ENCODE assay signal across 16 cellular contexts in the genomic region with DNA sequence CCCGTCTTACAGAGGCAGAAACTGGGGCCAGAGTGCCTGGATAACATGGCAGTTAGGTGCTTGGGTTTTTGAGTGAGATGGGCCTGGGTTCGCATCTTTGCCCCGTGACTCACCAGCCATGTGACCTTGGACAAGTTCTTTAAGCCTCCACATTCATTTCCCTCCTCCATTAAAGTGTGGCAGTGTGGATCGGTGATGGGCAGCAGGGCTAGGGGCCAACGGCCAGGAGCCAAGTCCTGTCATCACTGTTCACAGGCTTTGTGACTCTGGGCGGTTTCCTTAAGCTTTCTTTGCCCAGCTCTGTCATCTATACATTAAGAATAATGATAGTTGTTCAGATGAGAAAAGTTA.
DNase-seq lines count a peak whose midpoint lies in the region; ATAC-seq and TF ChIP-seq lines count a peak whose summit lies in the region.
"Had no signal": no experiment of that assay in that cellular context is flagged by ENCODE, and none has a peak within 500 bp of the region (broad histone marks: within the 10 kb centered on the region; RNA-seq: fewer than 3 reads in every experiment).

No MANE protein-coding gene starts in this region.

- no peak overlapping the region for H4K8ac ChIP-seq in IMR-90 (ENCODE audit: low read depth in 2 of 2, low read length in 2 of 2)

- CTCF ChIA-PET in IMR-90 (lab: Yijun Ruan, JAX): no interaction called here

- no peaks in the 10 kb centered on the region for H3K9me3 ChIP-seq in IMR-90 (ENCODE audit: control insufficient read depth, insufficient read depth, low read length)
- H3K9me3 ChIP-seq: sigmoid colon had no signal

- dilution Hi-C loops in IMR-90 (cut with HindIII; ENCODE audit: low sequenced_read_pairs, unreplicated experiment): no loop called here

- no peak overlapping the region for H2AK9ac ChIP-seq in IMR-90 (replicated peaks; ENCODE audit: low read depth, low read length, poor library complexity)

- peaks cover 2% of the 10 kb centered on the region; the same call in 1 of the 2 replicates for H3K9me1 ChIP-seq in IMR-90 (ENCODE audit: insufficient read depth, low read length)

- no peak overlapping the region for H3K27ac Mint-ChIP-seq in activated T-helper 2 cell treated with anti-CD3 and anti-CD28 coated beads, Interferon-gamma antibody, Interleukin-2, Interleukin-4, amounts not matched to agents 10 μg/mL and 5 μg/mL and 100 μg/mL, durations not matched to agents 14 hours and 24 hours and 36 hours
- H3K27ac Mint-ChIP-seq: activated naive CD8-positive, alpha-beta T cell; stimulated activated naive CD8-positive, alpha-beta T cell treated with anti-CD3 and anti-CD28 coated beads, Interleukin-15, Interleukin-2, amounts not matched to agents 100 ng/mL and 50 ng/mL, for 24 hours; T-helper 1 cell treated with Interleukin-12 subunit alpha and Interleukin-12 subunit beta and Interleukin-4 antibody, amounts not matched to agents 30 μg/mL and 1 μg/mL, for 36 hours had no signal

- no peak overlapping the region for H3K4me3 ChIP-seq in IMR-90 (ENCODE audit: insufficient read depth, low read depth, low read length)
- H3K4me3 ChIP-seq: hepatocyte, lung, sigmoid colon had no signal

- BruUV-seq in IMR-90 (replicated peaks; lab: Mats Ljungman, UMichigan): no TSS peak

- H3K27me3 ChIP-seq in IMR-90 (ENCODE audit: control insufficient read depth, insufficient read depth, low read length): peaks cover 3% of the 10 kb centered on the region; the same call in 1 of the 2 replicates
- H3K27me3 ChIP-seq: hepatocyte, sigmoid colon had no signal

- peak overlapping the region; percentile 4 for H2AFZ ChIP-seq in IMR-90 (replicated peaks; ENCODE audit: low read length, poor library complexity)
- H2AFZ ChIP-seq: hepatocyte had no signal

- no peak overlapping the region for H3K18ac ChIP-seq in IMR-90 (ENCODE audit: low read depth, low read length)

- H3K36me3 ChIP-seq in IMR-90 (ENCODE audit: control insufficient read depth, insufficient read depth, low read length): no peaks in the 10 kb centered on the region
- H3K36me3 ChIP-seq: sigmoid colon had no signal

- H3K9ac ChIP-seq in IMR-90 (ENCODE audit: low read depth, low read length): no peak overlapping the region

- no peaks in the 10 kb centered on the region for H3K4me1 ChIP-seq in IMR-90 (ENCODE audit: control insufficient read depth, insufficient read depth, low read length)

- H3K56ac ChIP-seq in IMR-90 (ENCODE audit: extremely low read depth, insufficient read depth, low read length): no peak overlapping the region

- DNase-seq in ACHN: peak; percentile 42
- DNase-seq in IMR-90: peak; percentile 2
- DNase-seq in amniotic epithelial cell (ENCODE audit: low read depth): peak; percentile 12
- peak; percentile 55 for DNase-seq in left ventricle myocardium superior
- DNase-seq in activated T-helper 2 cell treated with anti-CD3 and anti-CD28 coated beads, Interferon-gamma antibody, Interleukin-2, Interleukin-4, amounts not matched to agents 10 μg/mL and 5 μg/mL and 100 μg/mL, durations not matched to agents 14 hours and 24 hours and 36 hours (ENCODE audit: low spot score): no peak
- DNase-seq in caudate nucleus (lab: John Stamatoyannopoulos, UW): no peak
- no peak for DNase-seq in NCI-H1092 treated with DMSO at 0.1 percent for 48 hours (lab: John Stamatoyannopoulos, UW)
- DNase-seq: NCI-H1436 treated with DMSO at 0.1 percent for 48 hours, sigmoid colon had no signal

- no peak for TF ChIP-seq POLR2A in IMR-90 (IDR thresholded peaks at IDR 0.05; ENCODE audit: low read depth, low read length)

- H3K27me3 Mint-ChIP-seq in activated T-helper 2 cell treated with anti-CD3 and anti-CD28 coated beads, Interferon-gamma antibody, Interleukin-2, Interleukin-4, amounts not matched to agents 10 μg/mL and 5 μg/mL and 100 μg/mL, durations not matched to agents 14 hours and 24 hours and 36 hours (ENCODE audit: low read depth): no peaks in the 10 kb centered on the region
- H3K27me3 Mint-ChIP-seq: activated naive CD8-positive, alpha-beta T cell; stimulated activated naive CD8-positive, alpha-beta T cell treated with anti-CD3 and anti-CD28 coated beads, Interleukin-15, Interleukin-2, amounts not matched to agents 100 ng/mL and 50 ng/mL, for 24 hours had no signal

- no peak for TF ChIP-seq CTCF in IMR-90 (conservative IDR thresholded peaks at IDR 0.05; ENCODE audit: low read depth, low read length)

- POLR2A ChIA-PET in IMR-90 (lab: Charles Lee; ENCODE audit: unreplicated experiment): no interaction called here

- H3K23ac ChIP-seq in IMR-90 (ENCODE audit: low read depth, low read length): no peak overlapping the region

- ATAC-seq in IMR-90 (ENCODE audit: low read depth) (no peak), left ventricle myocardium superior (peak; percentile 90), HG02571 (IDR thresholded peaks at IDR 0.05; ENCODE audit: unreplicated experiment) (no peak)

- in situ Hi-C loops in ACHN (cut with HindIII; ENCODE audit: low pct_ligation_motif_present, low pct_unique_long_range_greater_than_20kb, low sequenced_read_pairs): no loop called here
- in situ Hi-C loops in IMR-90 (cut with MboI; ENCODE audit: low sequenced_read_pairs): no loop called here

- no peak overlapping the region for H2BK15ac ChIP-seq in IMR-90 (ENCODE audit: low read depth, low read length)

- WGBS in IMR-90 (ENCODE audit: extremely low coverage in 2 of 2, insufficient read length in 1 of 2), 2 experiments: no CpG with 5 or more reads among the region's 6 CpGs

- no peaks in the 10 kb centered on the region for H3K79me1 ChIP-seq in IMR-90 (ENCODE audit: low read depth in 1 of 2, low read length in 2 of 2)

- no peak overlapping the region for H3K4me3 Mint-ChIP-seq in activated T-helper 2 cell treated with anti-CD3 and anti-CD28 coated beads, Interferon-gamma antibody, Interleukin-2, Interleukin-4, amounts not matched to agents 10 μg/mL and 5 μg/mL and 100 μg/mL, durations not matched to agents 14 hours and 24 hours and 36 hours (ENCODE audit: low read depth)
- H3K4me3 Mint-ChIP-seq: activated naive CD8-positive, alpha-beta T cell; stimulated activated naive CD8-positive, alpha-beta T cell treated with anti-CD3 and anti-CD28 coated beads, Interleukin-15, Interleukin-2, amounts not matched to agents 100 ng/mL and 50 ng/mL, for 24 hours; T-helper 1 cell treated with Interleukin-12 subunit alpha and Interleukin-12 subunit beta and Interleukin-4 antibody, amounts not matched to agents 30 μg/mL and 1 μg/mL, for 36 hours had no signal

- H4K5ac ChIP-seq in IMR-90 (ENCODE audit: low read depth, low read length): no peak overlapping the region

- no peak overlapping the region for H2BK120ac ChIP-seq in IMR-90 (ENCODE audit: low read depth, low read length)

- H2BK5ac ChIP-seq in IMR-90 (ENCODE audit: low read depth, low read length, poor library complexity, severe bottlenecking): no peak overlapping the region

- intact Hi-C loops in IMR-90 (cut with micrococcal nuclease): no loop called here
- intact Hi-C loops in left ventricle myocardium superior (cut with micrococcal nuclease): no loop called here
- intact Hi-C loops in activated T-helper 2 cell treated with anti-CD3 and anti-CD28 coated beads, Interferon-gamma antibody, Interleukin-2, Interleukin-4, amounts not matched to agents 10 μg/mL and 5 μg/mL and 100 μg/mL, durations not matched to agents 14 hours and 24 hours and 36 hours (cut with micrococcal nuclease): no loop called here

- H3K4ac ChIP-seq in IMR-90 (ENCODE audit: low read depth, low read length): no peak overlapping the region

- no peak overlapping the region for H2BK20ac ChIP-seq in IMR-90 (ENCODE audit: low read depth, low read length)

- H3K14ac ChIP-seq in IMR-90 (replicated peaks; ENCODE audit: low read depth, low read length): no peak overlapping the region

- no peaks in the 10 kb centered on the region for H3K36me3 Mint-ChIP-seq in activated T-helper 2 cell treated with anti-CD3 and anti-CD28 coated beads, Interferon-gamma antibody, Interleukin-2, Interleukin-4, amounts not matched to agents 10 μg/mL and 5 μg/mL and 100 μg/mL, durations not matched to agents 14 hours and 24 hours and 36 hours (ENCODE audit: low read depth)
- H3K36me3 Mint-ChIP-seq: activated naive CD8-positive, alpha-beta T cell had no signal

- H2AK5ac ChIP-seq in IMR-90 (ENCODE audit: low read depth, low read length): no peak overlapping the region

- no peak overlapping the region for H3K4me2 ChIP-seq in IMR-90 (ENCODE audit: low read depth, low read length)
- H3K4me2 ChIP-seq: hepatocyte had no signal

- no peaks in the 10 kb centered on the region for H4K20me1 ChIP-seq in IMR-90 (ENCODE audit: insufficient read depth, low read length)

- H3K4me1 Mint-ChIP-seq in activated T-helper 2 cell treated with anti-CD3 and anti-CD28 coated beads, Interferon-gamma antibody, Interleukin-2, Interleukin-4, amounts not matched to agents 10 μg/mL and 5 μg/mL and 100 μg/mL, durations not matched to agents 14 hours and 24 hours and 36 hours (ENCODE audit: low read depth): no peaks in the 10 kb centered on the region

- H4K91ac ChIP-seq in IMR-90 (ENCODE audit: insufficient read depth, low read depth, low read length): no peak overlapping the region

- H3K9me3 Mint-ChIP-seq in activated T-helper 2 cell treated with anti-CD3 and anti-CD28 coated beads, Interferon-gamma antibody, Interleukin-2, Interleukin-4, amounts not matched to agents 10 μg/mL and 5 μg/mL and 100 μg/mL, durations not matched to agents 14 hours and 24 hours and 36 hours: no peaks in the 10 kb centered on the region
- H3K9me3 Mint-ChIP-seq: stimulated activated naive CD8-positive, alpha-beta T cell treated with anti-CD3 and anti-CD28 coated beads, Interleukin-15, Interleukin-2, amounts not matched to agents 100 ng/mL and 50 ng/mL, for 24 hours; T-helper 1 cell treated with Interleukin-12 subunit alpha and Interleukin-12 subunit beta and Interleukin-4 antibody, amounts not matched to agents 30 μg/mL and 1 μg/mL, for 36 hours had no signal

- no peak for TF ChIP-seq RAD21 in IMR-90 (IDR thresholded peaks at IDR 0.05; ENCODE audit: low read length)

- H3K27ac ChIP-seq in IMR-90 (ENCODE audit: insufficient read depth, low read length) (no peak overlapping the region), caudate nucleus (ENCODE audit: low read depth, low read length) (no peak overlapping the region)
- H3K27ac ChIP-seq: epithelial cell of prostate, hepatocyte, sigmoid colon had no signal

TF ChIP-seq in IMR-90, 13 proteins besides CTCF, POLR2A, EP300 and RAD21 (continues in another document):
- TF ChIP-seq FOS (IDR thresholded peaks at IDR 0.05; ENCODE audit: low read depth, low read length) (no peak), RFX5 (IDR thresholded peaks at IDR 0.05; ENCODE audit: low read depth, low read length) (no peak), RCOR1 (IDR thresholded peaks at IDR 0.05; ENCODE audit: insufficient replicate concordance, low read length) (no peak)
- TF ChIP-seq, protein P1, sequence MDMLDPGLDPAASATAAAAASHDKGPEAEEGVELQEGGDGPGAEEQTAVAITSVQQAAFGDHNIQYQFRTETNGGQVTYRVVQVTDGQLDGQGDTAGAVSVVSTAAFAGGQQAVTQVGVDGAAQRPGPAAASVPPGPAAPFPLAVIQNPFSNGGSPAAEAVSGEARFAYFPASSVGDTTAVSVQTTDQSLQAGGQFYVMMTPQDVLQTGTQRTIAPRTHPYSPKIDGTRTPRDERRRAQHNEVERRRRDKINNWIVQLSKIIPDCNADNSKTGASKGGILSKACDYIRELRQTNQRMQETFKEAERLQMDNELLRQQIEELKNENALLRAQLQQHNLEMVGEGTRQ (IDR thresholded peaks at IDR 0.05; ENCODE audit: low read depth, low read length): peak; percentile 31; the same call in 1 of the 2 replicates

Comparison
In these comparisons a context has a peak if more than half of its experiments do, and no peak if none do; other contexts are left out.
1. DNase-seq: peak in ACHN (single experiment), IMR-90 (single experiment), amniotic epithelial cell (single experiment) and left ventricle myocardium superior (single experiment); none in activated T-helper 2 cell treated with anti-CD3 and anti-CD28 coated beads, Interferon-gamma antibody, Interleukin-2, Interleukin-4, amounts not matched to agents 10 μg/mL and 5 μg/mL and 100 μg/mL, durations not matched to agents 14 hours and 24 hours and 36 hours (single experiment), caudate nucleus (0 of 61) and NCI-H1092 treated with DMSO at 0.1 percent for 48 hours (single experiment).